1 cellular context compared by ENCODE assay signal in the genomic region with DNA sequence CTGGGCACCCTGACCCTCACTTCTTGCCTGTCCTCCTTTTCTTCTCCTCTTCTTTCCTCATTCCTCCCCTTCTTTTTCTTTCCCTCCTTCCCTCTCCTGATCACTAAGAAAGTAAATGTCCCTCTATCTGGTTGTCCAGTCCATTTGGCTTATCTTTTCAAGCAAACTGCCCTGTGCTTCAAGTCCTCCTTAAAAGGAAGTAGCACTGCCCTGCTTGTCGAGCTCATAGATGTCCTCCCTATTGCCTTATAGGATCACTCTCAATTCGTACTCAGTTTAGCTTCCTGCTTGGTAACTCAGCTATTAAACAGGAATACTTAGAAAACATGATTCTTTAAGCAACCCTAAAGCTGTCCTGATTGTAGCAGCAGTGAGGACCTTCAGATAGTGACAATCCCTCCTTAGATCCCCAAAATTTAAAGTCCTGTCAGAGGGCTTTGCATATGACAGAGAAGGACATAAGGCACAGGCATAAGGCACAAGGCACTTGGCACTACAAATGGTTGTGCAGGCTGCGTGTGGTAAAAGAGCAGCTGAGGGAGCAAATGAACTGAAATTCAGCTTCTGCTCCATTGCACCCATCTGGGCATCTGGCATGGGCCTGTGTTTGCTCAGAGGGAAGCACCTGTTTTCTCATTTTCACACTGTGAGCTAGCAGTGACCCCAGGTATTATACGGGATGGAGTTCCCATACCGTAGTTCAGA.
TF ChIP-seq lines count a peak whose summit lies in the region.

No MANE protein-coding gene starts in this region.

TF ChIP-seq in K562, 482 proteins besides CTCF, POLR2A, EP300 and RAD21 (continued from another document and continues in another):
- TF ChIP-seq FOS (IDR thresholded peaks at IDR 0.05; ENCODE audit: extremely low read depth, insufficient read length): no peak
- no peak for TF ChIP-seq JUN (IDR thresholded peaks at IDR 0.05; ENCODE audit: borderline replicate concordance, low read depth, low read length)
- TF ChIP-seq JUN (CRISPR knock-in tag; IDR thresholded peaks at IDR 0.05; ENCODE audit: borderline replicate concordance): no peak
- no peak for TF ChIP-seq BCL6 (CRISPR knock-in tag; IDR thresholded peaks at IDR 0.05)
- no peak for TF ChIP-seq CAMTA2 (CRISPR knock-in tag; conservative IDR thresholded peaks at IDR 0.05)
- TF ChIP-seq PYGO2 (tag; IDR thresholded peaks at IDR 0.05): 0 out of 2 replicates have a peak, but pooled peaks have one; percentile 71
- TF ChIP-seq, protein P1, sequence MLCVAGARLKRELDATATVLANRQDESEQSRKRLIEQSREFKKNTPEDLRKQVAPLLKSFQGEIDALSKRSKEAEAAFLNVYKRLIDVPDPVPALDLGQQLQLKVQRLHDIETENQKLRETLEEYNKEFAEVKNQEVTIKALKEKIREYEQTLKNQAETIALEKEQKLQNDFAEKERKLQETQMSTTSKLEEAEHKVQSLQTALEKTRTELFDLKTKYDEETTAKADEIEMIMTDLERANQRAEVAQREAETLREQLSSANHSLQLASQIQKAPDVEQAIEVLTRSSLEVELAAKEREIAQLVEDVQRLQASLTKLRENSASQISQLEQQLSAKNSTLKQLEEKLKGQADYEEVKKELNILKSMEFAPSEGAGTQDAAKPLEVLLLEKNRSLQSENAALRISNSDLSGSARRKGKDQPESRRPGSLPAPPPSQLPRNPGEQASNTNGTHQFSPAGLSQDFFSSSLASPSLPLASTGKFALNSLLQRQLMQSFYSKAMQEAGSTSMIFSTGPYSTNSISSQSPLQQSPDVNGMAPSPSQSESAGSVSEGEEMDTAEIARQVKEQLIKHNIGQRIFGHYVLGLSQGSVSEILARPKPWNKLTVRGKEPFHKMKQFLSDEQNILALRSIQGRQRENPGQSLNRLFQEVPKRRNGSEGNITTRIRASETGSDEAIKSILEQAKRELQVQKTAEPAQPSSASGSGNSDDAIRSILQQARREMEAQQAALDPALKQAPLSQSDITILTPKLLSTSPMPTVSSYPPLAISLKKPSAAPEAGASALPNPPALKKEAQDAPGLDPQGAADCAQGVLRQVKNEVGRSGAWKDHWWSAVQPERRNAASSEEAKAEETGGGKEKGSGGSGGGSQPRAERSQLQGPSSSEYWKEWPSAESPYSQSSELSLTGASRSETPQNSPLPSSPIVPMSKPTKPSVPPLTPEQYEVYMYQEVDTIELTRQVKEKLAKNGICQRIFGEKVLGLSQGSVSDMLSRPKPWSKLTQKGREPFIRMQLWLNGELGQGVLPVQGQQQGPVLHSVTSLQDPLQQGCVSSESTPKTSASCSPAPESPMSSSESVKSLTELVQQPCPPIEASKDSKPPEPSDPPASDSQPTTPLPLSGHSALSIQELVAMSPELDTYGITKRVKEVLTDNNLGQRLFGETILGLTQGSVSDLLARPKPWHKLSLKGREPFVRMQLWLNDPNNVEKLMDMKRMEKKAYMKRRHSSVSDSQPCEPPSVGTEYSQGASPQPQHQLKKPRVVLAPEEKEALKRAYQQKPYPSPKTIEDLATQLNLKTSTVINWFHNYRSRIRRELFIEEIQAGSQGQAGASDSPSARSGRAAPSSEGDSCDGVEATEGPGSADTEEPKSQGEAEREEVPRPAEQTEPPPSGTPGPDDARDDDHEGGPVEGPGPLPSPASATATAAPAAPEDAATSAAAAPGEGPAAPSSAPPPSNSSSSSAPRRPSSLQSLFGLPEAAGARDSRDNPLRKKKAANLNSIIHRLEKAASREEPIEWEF (CRISPR knock-in tag; IDR thresholded peaks at IDR 0.05): peak; percentile 61; the same call in 1 of the 2 replicates
- TF ChIP-seq PTRF (tag; IDR thresholded peaks at IDR 0.05): peak; percentile 47; the same call in 1 of the 2 replicates
- peak; percentile 93 for TF ChIP-seq ELF4 (CRISPR knock-in tag; IDR thresholded peaks at IDR 0.05)
- TF ChIP-seq BDP1 (IDR thresholded peaks at IDR 0.05; ENCODE audit: insufficient read depth, insufficient read length): no peak
- TF ChIP-seq MCM3 (IDR thresholded peaks at IDR 0.05): no peak
- TF ChIP-seq, protein P2, sequence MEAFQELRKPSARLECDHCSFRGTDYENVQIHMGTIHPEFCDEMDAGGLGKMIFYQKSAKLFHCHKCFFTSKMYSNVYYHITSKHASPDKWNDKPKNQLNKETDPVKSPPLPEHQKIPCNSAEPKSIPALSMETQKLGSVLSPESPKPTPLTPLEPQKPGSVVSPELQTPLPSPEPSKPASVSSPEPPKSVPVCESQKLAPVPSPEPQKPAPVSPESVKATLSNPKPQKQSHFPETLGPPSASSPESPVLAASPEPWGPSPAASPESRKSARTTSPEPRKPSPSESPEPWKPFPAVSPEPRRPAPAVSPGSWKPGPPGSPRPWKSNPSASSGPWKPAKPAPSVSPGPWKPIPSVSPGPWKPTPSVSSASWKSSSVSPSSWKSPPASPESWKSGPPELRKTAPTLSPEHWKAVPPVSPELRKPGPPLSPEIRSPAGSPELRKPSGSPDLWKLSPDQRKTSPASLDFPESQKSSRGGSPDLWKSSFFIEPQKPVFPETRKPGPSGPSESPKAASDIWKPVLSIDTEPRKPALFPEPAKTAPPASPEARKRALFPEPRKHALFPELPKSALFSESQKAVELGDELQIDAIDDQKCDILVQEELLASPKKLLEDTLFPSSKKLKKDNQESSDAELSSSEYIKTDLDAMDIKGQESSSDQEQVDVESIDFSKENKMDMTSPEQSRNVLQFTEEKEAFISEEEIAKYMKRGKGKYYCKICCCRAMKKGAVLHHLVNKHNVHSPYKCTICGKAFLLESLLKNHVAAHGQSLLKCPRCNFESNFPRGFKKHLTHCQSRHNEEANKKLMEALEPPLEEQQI (IDR thresholded peaks at IDR 0.05): peak; percentile 73
- TF ChIP-seq MXI1 (IDR thresholded peaks at IDR 0.05; ENCODE audit: low read depth, low read length): no peak
- no peak for TF ChIP-seq RBM15 (IDR thresholded peaks at IDR 0.05; ENCODE audit: insufficient read depth, low read length)
- TF ChIP-seq RBM34 (IDR thresholded peaks at IDR 0.05; ENCODE audit: borderline replicate concordance, insufficient read depth, low read length): no peak
- TF ChIP-seq MYBL2 (IDR thresholded peaks at IDR 0.05; ENCODE audit: low read depth): 0 out of 2 replicates have a peak, but pooled peaks have one; percentile 14
- TF ChIP-seq MYBL2 (CRISPR knock-in tag; IDR thresholded peaks at IDR 0.05; ENCODE audit: borderline replicate concordance): no peak
- no peak for TF ChIP-seq ZNF224 (CRISPR knock-in tag; IDR thresholded peaks at IDR 0.05)
- TF ChIP-seq, protein P3, sequence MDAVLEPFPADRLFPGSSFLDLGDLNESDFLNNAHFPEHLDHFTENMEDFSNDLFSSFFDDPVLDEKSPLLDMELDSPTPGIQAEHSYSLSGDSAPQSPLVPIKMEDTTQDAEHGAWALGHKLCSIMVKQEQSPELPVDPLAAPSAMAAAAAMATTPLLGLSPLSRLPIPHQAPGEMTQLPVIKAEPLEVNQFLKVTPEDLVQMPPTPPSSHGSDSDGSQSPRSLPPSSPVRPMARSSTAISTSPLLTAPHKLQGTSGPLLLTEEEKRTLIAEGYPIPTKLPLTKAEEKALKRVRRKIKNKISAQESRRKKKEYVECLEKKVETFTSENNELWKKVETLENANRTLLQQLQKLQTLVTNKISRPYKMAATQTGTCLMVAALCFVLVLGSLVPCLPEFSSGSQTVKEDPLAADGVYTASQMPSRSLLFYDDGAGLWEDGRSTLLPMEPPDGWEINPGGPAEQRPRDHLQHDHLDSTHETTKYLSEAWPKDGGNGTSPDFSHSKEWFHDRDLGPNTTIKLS (IDR thresholded peaks at IDR 0.05; ENCODE audit: borderline replicate concordance, low read depth): no peak
- no peak for TF ChIP-seq ZNF77 (CRISPR knock-in tag; IDR thresholded peaks at IDR 0.05)
- no peak for TF ChIP-seq U2AF2 (optimal IDR thresholded peaks at IDR 0.05; ENCODE audit: low read depth, low read length)
- no peak for TF ChIP-seq ZNF586 (CRISPR knock-in tag; conservative IDR thresholded peaks at IDR 0.05)
- TF ChIP-seq NFIC (IDR thresholded peaks at IDR 0.05): no peak; the same call in 1 of the 2 replicates
- no peak for TF ChIP-seq BCLAF1 (IDR thresholded peaks at IDR 0.05; ENCODE audit: borderline replicate concordance in 1 of 2, control insufficient read depth in 1 of 2, low read depth in 2 of 2, low read length in 1 of 2)
- no peak for TF ChIP-seq HCFC1 (IDR thresholded peaks at IDR 0.05; ENCODE audit: low read depth, low read length)
- no peak for TF ChIP-seq TFAM (CRISPR knock-in tag; conservative IDR thresholded peaks at IDR 0.05)
- TF ChIP-seq HNRNPUL1 (IDR thresholded peaks at IDR 0.05; ENCODE audit: low read length): no peak
- no peak for TF ChIP-seq PRMT5 (CRISPR knock-in tag; IDR thresholded peaks at IDR 0.05)
- TF ChIP-seq HLTF (IDR thresholded peaks at IDR 0.05): peak; percentile 62; the same call in 1 of the 2 replicates
- no peak for TF ChIP-seq MTF1 (CRISPR knock-in tag; IDR thresholded peaks at IDR 0.05; ENCODE audit: borderline replicate concordance)
- no peak for TF ChIP-seq ZNF133 (CRISPR knock-in tag; IDR thresholded peaks at IDR 0.05)
- TF ChIP-seq, protein P4, sequence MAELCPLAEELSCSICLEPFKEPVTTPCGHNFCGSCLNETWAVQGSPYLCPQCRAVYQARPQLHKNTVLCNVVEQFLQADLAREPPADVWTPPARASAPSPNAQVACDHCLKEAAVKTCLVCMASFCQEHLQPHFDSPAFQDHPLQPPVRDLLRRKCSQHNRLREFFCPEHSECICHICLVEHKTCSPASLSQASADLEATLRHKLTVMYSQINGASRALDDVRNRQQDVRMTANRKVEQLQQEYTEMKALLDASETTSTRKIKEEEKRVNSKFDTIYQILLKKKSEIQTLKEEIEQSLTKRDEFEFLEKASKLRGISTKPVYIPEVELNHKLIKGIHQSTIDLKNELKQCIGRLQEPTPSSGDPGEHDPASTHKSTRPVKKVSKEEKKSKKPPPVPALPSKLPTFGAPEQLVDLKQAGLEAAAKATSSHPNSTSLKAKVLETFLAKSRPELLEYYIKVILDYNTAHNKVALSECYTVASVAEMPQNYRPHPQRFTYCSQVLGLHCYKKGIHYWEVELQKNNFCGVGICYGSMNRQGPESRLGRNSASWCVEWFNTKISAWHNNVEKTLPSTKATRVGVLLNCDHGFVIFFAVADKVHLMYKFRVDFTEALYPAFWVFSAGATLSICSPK (IDR thresholded peaks at IDR 0.05; ENCODE audit: borderline replicate concordance): no peak
- no peak for TF ChIP-seq ZNF431 (CRISPR knock-in tag; IDR thresholded peaks at IDR 0.05)
- no peak for TF ChIP-seq EZH2 (IDR thresholded peaks at IDR 0.05; ENCODE audit: borderline replicate concordance, low read depth, low read length)
- TF ChIP-seq ETV1 (tag; conservative IDR thresholded peaks at IDR 0.05; ENCODE audit: low read depth): no peak
- TF ChIP-seq NBN (IDR thresholded peaks at IDR 0.05; ENCODE audit: low read depth): 0 out of 2 replicates have a peak, but pooled peaks have one; percentile 46
- TF ChIP-seq ZNF134 (CRISPR knock-in tag; conservative IDR thresholded peaks at IDR 0.05): 0 out of 2 replicates have a peak, but pooled peaks have one; percentile 9
- TF ChIP-seq CREB3 (tag; conservative IDR thresholded peaks at IDR 0.05; ENCODE audit: low read depth): peak; percentile 92
- TF ChIP-seq CEBPB (tag; IDR thresholded peaks at IDR 0.05): no peak
- TF ChIP-seq PHTF2 (CRISPR knock-in tag; IDR thresholded peaks at IDR 0.05): no peak
- TF ChIP-seq ZNF79 (CRISPR knock-in tag; IDR thresholded peaks at IDR 0.05; ENCODE audit: low read depth): peak; percentile 65; the same call in 1 of the 2 replicates
- TF ChIP-seq ETS2 (tag; IDR thresholded peaks at IDR 0.05; ENCODE audit: borderline replicate concordance, poor library complexity, severe bottlenecking): no peak
- TF ChIP-seq, protein P5, sequence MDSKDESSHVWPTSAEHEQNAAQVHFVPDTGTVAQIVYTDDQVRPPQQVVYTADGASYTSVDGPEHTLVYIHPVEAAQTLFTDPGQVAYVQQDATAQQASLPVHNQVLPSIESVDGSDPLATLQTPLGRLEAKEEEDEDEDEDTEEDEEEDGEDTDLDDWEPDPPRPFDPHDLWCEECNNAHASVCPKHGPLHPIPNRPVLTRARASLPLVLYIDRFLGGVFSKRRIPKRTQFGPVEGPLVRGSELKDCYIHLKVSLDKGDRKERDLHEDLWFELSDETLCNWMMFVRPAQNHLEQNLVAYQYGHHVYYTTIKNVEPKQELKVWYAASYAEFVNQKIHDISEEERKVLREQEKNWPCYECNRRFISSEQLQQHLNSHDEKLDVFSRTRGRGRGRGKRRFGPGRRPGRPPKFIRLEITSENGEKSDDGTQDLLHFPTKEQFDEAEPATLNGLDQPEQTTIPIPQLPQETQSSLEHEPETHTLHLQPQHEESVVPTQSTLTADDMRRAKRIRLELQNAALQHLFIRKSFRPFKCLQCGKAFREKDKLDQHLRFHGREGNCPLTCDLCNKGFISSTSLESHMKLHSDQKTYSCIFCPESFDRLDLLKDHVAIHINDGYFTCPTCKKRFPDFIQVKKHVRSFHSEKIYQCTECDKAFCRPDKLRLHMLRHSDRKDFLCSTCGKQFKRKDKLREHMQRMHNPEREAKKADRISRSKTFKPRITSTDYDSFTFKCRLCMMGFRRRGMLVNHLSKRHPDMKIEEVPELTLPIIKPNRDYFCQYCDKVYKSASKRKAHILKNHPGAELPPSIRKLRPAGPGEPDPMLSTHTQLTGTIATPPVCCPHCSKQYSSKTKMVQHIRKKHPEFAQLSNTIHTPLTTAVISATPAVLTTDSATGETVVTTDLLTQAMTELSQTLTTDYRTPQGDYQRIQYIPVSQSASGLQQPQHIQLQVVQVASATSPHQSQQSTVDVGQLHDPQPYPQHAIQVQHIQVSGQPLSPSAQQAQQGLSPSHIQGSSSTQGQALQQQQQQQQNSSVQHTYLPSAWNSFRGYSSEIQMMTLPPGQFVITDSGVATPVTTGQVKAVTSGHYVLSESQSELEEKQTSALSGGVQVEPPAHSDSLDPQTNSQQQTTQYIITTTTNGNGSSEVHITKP (IDR thresholded peaks at IDR 0.05; ENCODE audit: partially characterized antibody): no peak
